ENCODE assay signal across 16 cellular contexts in the genomic region with DNA sequence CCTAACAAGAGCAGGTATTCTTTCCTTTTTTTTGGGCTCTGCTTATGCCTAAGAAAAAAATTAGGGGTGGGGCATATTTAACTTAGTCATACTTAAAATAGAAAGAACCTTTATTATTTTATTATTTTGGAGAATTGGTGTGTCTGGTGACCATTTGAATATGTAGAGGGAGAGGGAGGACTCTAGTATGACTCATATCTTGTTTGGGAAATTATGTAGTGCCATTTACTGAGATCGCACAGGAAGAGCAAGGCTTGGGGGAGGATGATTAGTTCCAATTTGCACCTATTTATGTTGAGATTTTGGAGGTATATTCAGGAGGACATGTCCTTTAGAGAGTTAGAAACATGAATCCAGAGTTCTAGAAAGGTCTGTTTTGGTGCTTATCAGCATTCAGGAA. TPM values are rescaled to one million over a fixed set of nuclear protein-coding genes. Genes with fewer than 3 reads are reported as not detected.
DNase-seq lines count a peak whose midpoint lies in the region; ATAC-seq and TF ChIP-seq lines count a peak whose summit lies in the region.
"Had no signal": no experiment of that assay in that cellular context is flagged by ENCODE, and none has a peak within 500 bp of the region (broad histone marks: within the 10 kb centered on the region; RNA-seq: fewer than 3 reads in every experiment).

No MANE protein-coding gene starts in this region.

- POLR2A ChIA-PET in MCF 10A (lab: Yijun Ruan, JAX): interaction anchor here (1.3 to 2.5 kb wide), 2 partner anchors 10 to 141 kb away, joined by 3 to 13 read pairs; a partner anchor contains a TSS

- TF ChIP-seq POLR2A in breast epithelium (IDR thresholded peaks at IDR 0.05): no peak

- H3K27ac ChIP-seq in breast epithelium: no peak overlapping the region
- H3K27ac ChIP-seq: right atrium auricular region had no signal

- peaks cover 6% of the 10 kb centered on the region for H3K4me1 Mint-ChIP-seq in MCF 10A (ENCODE audit: insufficient read depth, unreplicated experiment)
- H3K4me1 Mint-ChIP-seq in activated T-helper 2 cell treated with anti-CD3 and anti-CD28 coated beads, Interferon-gamma antibody, Interleukin-2, Interleukin-4, amounts not matched to agents 10 μg/mL and 5 μg/mL and 100 μg/mL, durations not matched to agents 14 hours and 24 hours and 36 hours (ENCODE audit: low read depth): peaks cover 15% of the 10 kb centered on the region
- H3K4me1 Mint-ChIP-seq: neural crest cell had no signal

- peaks cover 90% of the 10 kb centered on the region for H3K36me3 Mint-ChIP-seq in MCF 10A (ENCODE audit: insufficient read depth, unreplicated experiment)
- peaks cover 64% of the 10 kb centered on the region for H3K36me3 Mint-ChIP-seq in activated T-helper 2 cell treated with anti-CD3 and anti-CD28 coated beads, Interferon-gamma antibody, Interleukin-2, Interleukin-4, amounts not matched to agents 10 μg/mL and 5 μg/mL and 100 μg/mL, durations not matched to agents 14 hours and 24 hours and 36 hours (ENCODE audit: low read depth)

- no peak overlapping the region for H3K4me3 ChIP-seq in breast epithelium
- H3K4me3 ChIP-seq in fibroblast of the aortic adventitia (ENCODE audit: low read depth, low read length): no peak overlapping the region
- H3K4me3 ChIP-seq: right atrium auricular region had no signal

- no peaks in the 10 kb centered on the region for H3K27me3 Mint-ChIP-seq in MCF 10A (ENCODE audit: insufficient read depth, unreplicated experiment)
- no peaks in the 10 kb centered on the region for H3K27me3 Mint-ChIP-seq in activated T-helper 2 cell treated with anti-CD3 and anti-CD28 coated beads, Interferon-gamma antibody, Interleukin-2, Interleukin-4, amounts not matched to agents 10 μg/mL and 5 μg/mL and 100 μg/mL, durations not matched to agents 14 hours and 24 hours and 36 hours (ENCODE audit: low read depth)

- CTCF ChIA-PET in MCF 10A (lab: Yijun Ruan, JAX): no interaction called here

- H3K27ac Mint-ChIP-seq in MCF 10A (ENCODE audit: low read depth, unreplicated experiment): peak overlapping the region; percentile 32
- peak overlapping the region; percentile 54 for H3K27ac Mint-ChIP-seq in activated T-helper 2 cell treated with anti-CD3 and anti-CD28 coated beads, Interferon-gamma antibody, Interleukin-2, Interleukin-4, amounts not matched to agents 10 μg/mL and 5 μg/mL and 100 μg/mL, durations not matched to agents 14 hours and 24 hours and 36 hours

- no peaks in the 10 kb centered on the region for H3K9me3 Mint-ChIP-seq in MCF 10A (ENCODE audit: unreplicated experiment)
- no peaks in the 10 kb centered on the region for H3K9me3 Mint-ChIP-seq in activated T-helper 2 cell treated with anti-CD3 and anti-CD28 coated beads, Interferon-gamma antibody, Interleukin-2, Interleukin-4, amounts not matched to agents 10 μg/mL and 5 μg/mL and 100 μg/mL, durations not matched to agents 14 hours and 24 hours and 36 hours
- H3K9me3 Mint-ChIP-seq: neural crest cell had no signal

- no TSS peak for BruUV-seq in MCF 10A (replicated peaks; lab: Mats Ljungman, UMichigan)

- intact Hi-C loops in MCF 10A (cut with micrococcal nuclease): no loop called here
- intact Hi-C loops in breast epithelium (cut with DNase I; ENCODE audit: low total_unique reads): no loop called here
- intact Hi-C loops in activated T-helper 2 cell treated with anti-CD3 and anti-CD28 coated beads, Interferon-gamma antibody, Interleukin-2, Interleukin-4, amounts not matched to agents 10 μg/mL and 5 μg/mL and 100 μg/mL, durations not matched to agents 14 hours and 24 hours and 36 hours (cut with micrococcal nuclease): no loop called here

- H3K4me1 ChIP-seq in breast epithelium: no peaks in the 10 kb centered on the region
- H3K4me1 ChIP-seq: right atrium auricular region had no signal

- H3K9me3 ChIP-seq in breast epithelium: no peaks in the 10 kb centered on the region
- H3K9me3 ChIP-seq: right atrium auricular region had no signal

- DNase-seq in MCF 10A (ENCODE audit: unreplicated experiment): peak; percentile 34
- no peak for DNase-seq in breast epithelium (ENCODE audit: low spot score in 2 of 2)
- DNase-seq in activated T-helper 2 cell treated with anti-CD3 and anti-CD28 coated beads, Interferon-gamma antibody, Interleukin-2, Interleukin-4, amounts not matched to agents 10 μg/mL and 5 μg/mL and 100 μg/mL, durations not matched to agents 14 hours and 24 hours and 36 hours (ENCODE audit: low spot score): no peak
- peak; percentile 19 for DNase-seq in fibroblast of the aortic adventitia (ENCODE audit: low read depth)
- peak; percentile 24 for DNase-seq in stromal cell of bone marrow (ENCODE audit: low read depth)
- no peak for DNase-seq in activated effector memory CD4-positive, alpha-beta T cell treated with anti-CD3 and anti-CD28 coated beads, Interleukin-2, amount 50 U/mL, for 16 hours
- DNase-seq: cerebellar nuclear complex, GOT3, Karpas-422, mesenchymal stem cell, NCI-H1417, NCI-H2171 treated with DMSO at 0.1 percent for 48 hours had no signal

- no peak for ATAC-seq in HG03159 (IDR thresholded peaks at IDR 0.05; ENCODE audit: unreplicated experiment)
- no peak for ATAC-seq in HG03469 (IDR thresholded peaks at IDR 0.05; ENCODE audit: unreplicated experiment)

- H3K27me3 ChIP-seq in breast epithelium: no peaks in the 10 kb centered on the region
- H3K27me3 ChIP-seq: right atrium auricular region had no signal

- no peak overlapping the region for H3K4me3 Mint-ChIP-seq in MCF 10A (ENCODE audit: unreplicated experiment)
- H3K4me3 Mint-ChIP-seq in activated T-helper 2 cell treated with anti-CD3 and anti-CD28 coated beads, Interferon-gamma antibody, Interleukin-2, Interleukin-4, amounts not matched to agents 10 μg/mL and 5 μg/mL and 100 μg/mL, durations not matched to agents 14 hours and 24 hours and 36 hours (ENCODE audit: low read depth): no peak overlapping the region
- H3K4me3 Mint-ChIP-seq: neural crest cell had no signal

- H3K36me3 ChIP-seq in breast epithelium: no peaks in the 10 kb centered on the region

- TF ChIP-seq CTCF in MCF 10A (IDR thresholded peaks at IDR 0.05; ENCODE audit: unreplicated experiment) (no peak), breast epithelium (IDR thresholded peaks at IDR 0.05) (no peak), fibroblast of the aortic adventitia (IDR thresholded peaks at IDR 0.05; ENCODE audit: insufficient read depth, low read length) (no peak)

RNA-seq across cellular contexts. Expression of a gene that starts 9.9 kb away (rescaled TPM):
- total RNA-seq in MCF 10A (2022): 74.0 and 76.0 TPM in 2 replicates
- total RNA-seq in breast epithelium: 10 to 100 TPM; 47.8 to 71.1 (median 59.0) TPM
- total RNA-seq in activated T-helper 2 cell treated with anti-CD3 and anti-CD28 coated beads, Interferon-gamma antibody, Interleukin-2, Interleukin-4, amounts not matched to agents 10 μg/mL and 5 μg/mL and 100 μg/mL, durations not matched to agents 14 hours and 24 hours and 36 hours: 77.5 and 82.9 TPM in 2 replicates
- 52.6 and 73.6 TPM in 2 replicates for total RNA-seq in fibroblast of the aortic adventitia (ENCODE audit: low replicate concordance)

RNA-seq across cellular contexts. Expression of a gene that starts 44.9 kb away (rescaled TPM):
- 9.2 and 13.1 TPM in 2 replicates for total RNA-seq in MCF 10A (2022)
- 10 to 100 TPM; 11.5 to 14.6 (median 12.3) TPM for total RNA-seq in breast epithelium
- 1.4 and 1.6 TPM in 2 replicates for total RNA-seq in activated T-helper 2 cell treated with anti-CD3 and anti-CD28 coated beads, Interferon-gamma antibody, Interleukin-2, Interleukin-4, amounts not matched to agents 10 μg/mL and 5 μg/mL and 100 μg/mL, durations not matched to agents 14 hours and 24 hours and 36 hours
- 4.4 and 9.3 TPM in 2 replicates for total RNA-seq in fibroblast of the aortic adventitia (ENCODE audit: low replicate concordance)

RNA-seq across cellular contexts. Expression of a gene that starts 53.4 kb away (rescaled TPM):
- 2.1 and 3.0 TPM in 2 replicates for total RNA-seq in MCF 10A (2022)
- 10 to 100 TPM in 2 of 3 donors, 1 to 10 TPM in 1; 4.5 to 12.3 (median 11.1) TPM for total RNA-seq in breast epithelium
- total RNA-seq in activated T-helper 2 cell treated with anti-CD3 and anti-CD28 coated beads, Interferon-gamma antibody, Interleukin-2, Interleukin-4, amounts not matched to agents 10 μg/mL and 5 μg/mL and 100 μg/mL, durations not matched to agents 14 hours and 24 hours and 36 hours: 0.57 and 0.68 TPM in 2 replicates
- total RNA-seq in fibroblast of the aortic adventitia (ENCODE audit: low replicate concordance): 2.3 and 3.1 TPM in 2 replicates

RNA-seq across cellular contexts. Expression of a gene that starts 53.6 kb away (rescaled TPM):
- total RNA-seq in MCF 10A (2022) (25.0 and 25.5 TPM in 2 replicates), breast epithelium (10 to 100 TPM; 37.9 to 64.8 (median 46.9) TPM), fibroblast of the aortic adventitia (ENCODE audit: low replicate concordance) (11.4 and 16.4 TPM in 2 replicates)
- 17.2 and 17.8 TPM in 2 replicates for total RNA-seq in activated T-helper 2 cell treated with anti-CD3 and anti-CD28 coated beads, Interferon-gamma antibody, Interleukin-2, Interleukin-4, amounts not matched to agents 10 μg/mL and 5 μg/mL and 100 μg/mL, durations not matched to agents 14 hours and 24 hours and 36 hours

Comparison
In these comparisons a context has a peak if more than half of its experiments do, and no peak if none do; other contexts are left out.
1. DNase-seq: peak in MCF 10A (single experiment), fibroblast of the aortic adventitia (single experiment) and stromal cell of bone marrow (single experiment); none in breast epithelium (0 of 2), activated T-helper 2 cell treated with anti-CD3 and anti-CD28 coated beads, Interferon-gamma antibody, Interleukin-2, Interleukin-4, amounts not matched to agents 10 μg/mL and 5 μg/mL and 100 μg/mL, durations not matched to agents 14 hours and 24 hours and 36 hours (single experiment) and activated effector memory CD4-positive, alpha-beta T cell treated with anti-CD3 and anti-CD28 coated beads, Interleukin-2, amount 50 U/mL, for 16 hours (single experiment).